12 cellular contexts compared by ENCODE assay signal in genomic region chr3:40690696-40691597, GRCh38.
A peak's percentile ranks its signal among the peaks of the same experiment; 100 is the strongest.
DNase-seq lines count a peak whose midpoint lies in the region; ATAC-seq and TF ChIP-seq lines count a peak whose summit lies in the region.
"Had no signal": no experiment of that assay in that cellular context is flagged by ENCODE, and none has a peak within 500 bp of the region (broad histone marks: within the 10 kb centered on the region; RNA-seq: fewer than 3 reads in every experiment).

No MANE protein-coding gene starts in this region.

- H3K4me2 ChIP-seq in BLaER1 treated with 17β-estradiol and CSF1 and Interleukin-3, amounts not matched to agents 10 nM and 100 nM, result peak overlapping the region; percentile 49 to 83 (median 68)
- no peak overlapping the region for H3K4me2 ChIP-seq in mesendoderm (ENCODE audit: low read length)
- H3K4me2 ChIP-seq: smooth muscle cell had no signal

- no peaks in the 10 kb centered on the region for H4K20me1 ChIP-seq in BLaER1 treated with 17β-estradiol and CSF1 and Interleukin-3, amounts not matched to agents 10 nM and 100 nM

- H3K9me3 ChIP-seq in BLaER1 treated with 17β-estradiol and CSF1 and Interleukin-3, amounts not matched to agents 10 nM and 100 nM (replicated peaks in 1 of 11), result no peaks in the 10 kb centered on the region
- no peaks in the 10 kb centered on the region for H3K9me3 ChIP-seq in left ventricle myocardium inferior (replicated peaks)

- H3K27me3 ChIP-seq in BLaER1 treated with 17β-estradiol and CSF1 and Interleukin-3, amounts not matched to agents 10 nM and 100 nM, result no peaks in the 10 kb centered on the region
- no peaks in the 10 kb centered on the region for H3K27me3 ChIP-seq in left ventricle myocardium inferior (ENCODE audit: low read depth)
- no peaks in the 10 kb centered on the region for H3K27me3 ChIP-seq in mesendoderm (ENCODE audit: insufficient read depth, low read length, poor library complexity)

- H3K79me2 ChIP-seq in mesendoderm (ENCODE audit: control insufficient read depth, insufficient read depth, low read length), result no peaks in the 10 kb centered on the region

- no peaks in the 10 kb centered on the region for H3K9me3 Mint-ChIP-seq in activated naive CD4-positive, alpha-beta T cell treated with anti-CD3 and anti-CD28 coated beads for 36 hours
- H3K9me3 Mint-ChIP-seq: stimulated activated memory B cell treated with anti-CD40 and anti-IgM and Interleukin-4, amounts not matched to agents 10 μg/mL and 1 μg/mL and 100 μg/mL, for 72 hours had no signal

- H4K8ac ChIP-seq in mesendoderm (ENCODE audit: low read depth, low read length), result no peak overlapping the region

- H3K9ac ChIP-seq in BLaER1 treated with 17β-estradiol and CSF1 and Interleukin-3, amounts not matched to agents 10 nM and 100 nM, result peak overlapping the region in 6 of 11 experiments; percentile 7 to 21 (median 14); a peak in 5 of 22 replicates
- no peak overlapping the region for H3K9ac ChIP-seq in mesendoderm (ENCODE audit: low read length)

- intact Hi-C loops in left ventricle myocardium inferior (cut with micrococcal nuclease), result no loop called here
- intact Hi-C loops in activated naive CD4-positive, alpha-beta T cell treated with anti-CD3 and anti-CD28 coated beads for 36 hours (cut with micrococcal nuclease), result no loop called here

- H3K4me1 ChIP-seq in BLaER1 treated with 17β-estradiol and CSF1 and Interleukin-3, amounts not matched to agents 10 nM and 100 nM, result peaks cover 15 to 30% (median 18%) of the 10 kb centered on the region in 10 experiments
- peaks cover 63% of the 10 kb centered on the region for H3K4me1 ChIP-seq in left ventricle myocardium inferior
- no peaks in the 10 kb centered on the region for H3K4me1 ChIP-seq in mesendoderm (ENCODE audit: control insufficient read depth, low read depth, low read length)

- peak; percentile 81 for DNase-seq in left ventricle myocardium inferior
- DNase-seq in pons (ENCODE audit: low spot score), result peak; percentile 36
- DNase-seq in epidermal melanocyte (ENCODE audit: insufficient read length, low spot score), result no peak
- DNase-seq in activated naive CD4-positive, alpha-beta T cell treated with anti-CD3 and anti-CD28 coated beads for 36 hours, result no peak
- DNase-seq in mesendoderm, result no peak
- DNase-seq: NCI-H82, T1000 had no signal

- H3K4me3 ChIP-seq in BLaER1 treated with 17β-estradiol and CSF1 and Interleukin-3, amounts not matched to agents 10 nM and 100 nM, result no peak overlapping the region; a peak in 1 of 20 replicates
- H3K4me3 ChIP-seq in left ventricle myocardium inferior, result no peak overlapping the region
- H3K4me3 ChIP-seq in mesendoderm (ENCODE audit: low read length), result no peak overlapping the region
- H3K4me3 ChIP-seq: smooth muscle cell had no signal

- H3K36me3 Mint-ChIP-seq in activated naive CD4-positive, alpha-beta T cell treated with anti-CD3 and anti-CD28 coated beads for 36 hours (ENCODE audit: low read depth), result no peaks in the 10 kb centered on the region

- no peak overlapping the region for H3K4me3 Mint-ChIP-seq in activated naive CD4-positive, alpha-beta T cell treated with anti-CD3 and anti-CD28 coated beads for 36 hours
- H3K4me3 Mint-ChIP-seq: stimulated activated memory B cell treated with anti-CD40 and anti-IgM and Interleukin-4, amounts not matched to agents 10 μg/mL and 1 μg/mL and 100 μg/mL, for 72 hours had no signal

- no peak overlapping the region for H4K5ac ChIP-seq in mesendoderm (ENCODE audit: low read length)

- no peaks in the 10 kb centered on the region for H3K79me1 ChIP-seq in mesendoderm (ENCODE audit: low read length)

- no peak overlapping the region for H3K27ac Mint-ChIP-seq in activated naive CD4-positive, alpha-beta T cell treated with anti-CD3 and anti-CD28 coated beads for 36 hours
- H3K27ac Mint-ChIP-seq: stimulated activated memory B cell treated with anti-CD40 and anti-IgM and Interleukin-4, amounts not matched to agents 10 μg/mL and 1 μg/mL and 100 μg/mL, for 72 hours had no signal

- peaks cover 15% of the 10 kb centered on the region for H3K27me3 Mint-ChIP-seq in activated naive CD4-positive, alpha-beta T cell treated with anti-CD3 and anti-CD28 coated beads for 36 hours (ENCODE audit: low read depth)

- TF ChIP-seq CTCF in VCaP (conservative IDR thresholded peaks at IDR 0.05) (no peak), left ventricle myocardium inferior (IDR thresholded peaks at IDR 0.05; ENCODE audit: borderline replicate concordance) (no peak)

- peak overlapping the region in 6 of 11 experiments; percentile 29 to 45 (median 42); a peak in 7 of 22 replicates for H3K27ac ChIP-seq in BLaER1 treated with 17β-estradiol and CSF1 and Interleukin-3, amounts not matched to agents 10 nM and 100 nM
- H3K27ac ChIP-seq in VCaP (peak overlapping the region; percentile 87), left ventricle myocardium inferior (replicated peaks) (peak overlapping the region; percentile 78), mesendoderm (ENCODE audit: low read depth, low read length) (no peak overlapping the region)

- CTCF ChIA-PET in activated naive CD4-positive, alpha-beta T cell treated with anti-CD3 and anti-CD28 coated beads for 36 hours (lab: Charles Lee), result interaction anchor here (0.6 kb wide), 2 partner anchors 131 to 1018 kb away, joined by 3 to 4 read pairs; no protein-coding TSS in a partner anchor

- no peak overlapping the region for H2AK5ac ChIP-seq in mesendoderm (ENCODE audit: low read length)

- no CpG with 5 or more reads among the region's 12 CpGs for WGBS in mesendoderm (ENCODE audit: extremely low coverage, insufficient coverage, low lambda C conversion rate)

- no peak overlapping the region for H3K18ac ChIP-seq in mesendoderm (ENCODE audit: low read length)

- no peak overlapping the region for H3K4ac ChIP-seq in mesendoderm (ENCODE audit: low read depth, low read length)

- H2BK15ac ChIP-seq in mesendoderm (replicated peaks; ENCODE audit: low read depth), result no peak overlapping the region

- H3K56ac ChIP-seq in mesendoderm (ENCODE audit: low read length), result no peak overlapping the region

- no peaks in the 10 kb centered on the region for H3K36me3 ChIP-seq in BLaER1 treated with 17β-estradiol and CSF1 and Interleukin-3, amounts not matched to agents 10 nM and 100 nM
- no peaks in the 10 kb centered on the region for H3K36me3 ChIP-seq in left ventricle myocardium inferior
- no peaks in the 10 kb centered on the region for H3K36me3 ChIP-seq in mesendoderm (ENCODE audit: control insufficient read depth, insufficient read depth, low read length)

- no peak overlapping the region for H3K23ac ChIP-seq in mesendoderm (ENCODE audit: low read length)

- no peak overlapping the region for H2BK120ac ChIP-seq in mesendoderm (ENCODE audit: low read depth, low read length)

- no peaks in the 10 kb centered on the region for H3K4me1 Mint-ChIP-seq in activated naive CD4-positive, alpha-beta T cell treated with anti-CD3 and anti-CD28 coated beads for 36 hours (ENCODE audit: low read depth)
- H3K4me1 Mint-ChIP-seq: stimulated activated memory B cell treated with anti-CD40 and anti-IgM and Interleukin-4, amounts not matched to agents 10 μg/mL and 1 μg/mL and 100 μg/mL, for 72 hours had no signal

- ATAC-seq in GM21526 (IDR thresholded peaks at IDR 0.05; ENCODE audit: low FRiP score, unreplicated experiment), result no peak
- ATAC-seq: stimulated activated memory B cell treated with anti-CD40 and anti-IgM and Interleukin-4, amounts not matched to agents 10 μg/mL and 1 μg/mL and 100 μg/mL, for 72 hours had no signal

- H2BK5ac ChIP-seq in mesendoderm (ENCODE audit: low read length), result no peak overlapping the region

Comparison
In these comparisons a context has a peak if more than half of its experiments do, and no peak if none do; other contexts are left out.
1. DNase-seq: peak in left ventricle myocardium inferior (single experiment) and pons (single experiment); none in epidermal melanocyte (single experiment), activated naive CD4-positive, alpha-beta T cell treated with anti-CD3 and anti-CD28 coated beads for 36 hours (single experiment) and mesendoderm (single experiment).